ENCODE assay signal across 10 cellular contexts in genomic region chr9:14372437-14373318, GRCh38. TPM values are rescaled to one million over a fixed set of nuclear protein-coding genes. Genes with fewer than 3 reads are reported as not detected.
DNase-seq lines count a peak whose midpoint lies in the region; ATAC-seq lines count a peak whose summit lies in the region.
"Had no signal": no experiment of that assay in that cellular context is flagged by ENCODE, and none has a peak within 500 bp of the region (broad histone marks: within the 10 kb centered on the region; RNA-seq: fewer than 3 reads in every experiment).

No MANE protein-coding gene starts in this region.

- H3K27ac ChIP-seq in SJCRH30, result peak overlapping the region; percentile 68

- H3K4me3 ChIP-seq in SJCRH30, result 0 out of 2 replicates have a peak overlapping the region, but pooled peaks have one; percentile 2

- ATAC-seq in GM21737 (IDR thresholded peaks at IDR 0.05; ENCODE audit: unreplicated experiment) (no peak), HG03135 (IDR thresholded peaks at IDR 0.05; ENCODE audit: unreplicated experiment) (no peak)

- peaks cover 24% of the 10 kb centered on the region for H3K4me1 ChIP-seq in SJCRH30

- peak; percentile 72 for DNase-seq in GM03348 (ENCODE audit: low spot score)
- DNase-seq in SJCRH30, result peak; percentile 73 to 79
- peak; percentile 92 for DNase-seq in glomerular endothelial cell (ENCODE audit: extremely low read depth, low read depth, low spot score)
- DNase-seq in pons (ENCODE audit: low spot score), result peak; percentile 16
- DNase-seq in NCI-H526 treated with DMSO at 0.1 percent for 48 hours (lab: John Stamatoyannopoulos, UW), result no peak
- DNase-seq in GF-D8 (lab: John Stamatoyannopoulos, UW), result no peak
- DNase-seq: activated naive CD4-positive, alpha-beta T cell treated with anti-CD3 and anti-CD28 coated beads, Interleukin-2, amount 10 ng/mL, durations not matched to agents 7 days and 5 days; NCI-H187 had no signal

- H3K36me3 ChIP-seq in SJCRH30, result no peaks in the 10 kb centered on the region

- H3K27me3 ChIP-seq in SJCRH30, result no peaks in the 10 kb centered on the region

- H3K9me3 ChIP-seq in SJCRH30 (replicated peaks), result no peaks in the 10 kb centered on the region; the same call in 1 of the 2 replicates

RNA-seq across cellular contexts. Expression of gene NFIB, which starts 58.7 kb away (rescaled TPM):
- total RNA-seq in SJCRH30 (2014; rRNA removed; shearing (Covaris generic)), result 44.7 and 48.1 TPM in 2 replicates
- 85.8 and 119 TPM in 2 replicates for total RNA-seq in glomerular endothelial cell

Comparison
In these comparisons a context has a peak if more than half of its experiments do, and no peak if none do; other contexts are left out.
1. DNase-seq: peak in GM03348 (single experiment), SJCRH30 (2 of 2), glomerular endothelial cell (single experiment) and pons (single experiment); none in NCI-H526 treated with DMSO at 0.1 percent for 48 hours (single experiment) and GF-D8 (single experiment).